Comparison of ENCODE assay signal across 19 cellular contexts in genomic region chr11:124643042-124643604, GRCh38. TPM values are rescaled to one million over a fixed set of nuclear protein-coding genes. Genes with fewer than 3 reads are reported as not detected.
"Had no signal": no experiment of that assay in that cellular context is flagged by ENCODE, and none has a peak within 500 bp of the region (broad histone marks: within the 10 kb centered on the region; RNA-seq: fewer than 3 reads in every experiment).

No MANE protein-coding gene starts in this region.

- H3K27me3 ChIP-seq: gastrocnemius medialis, heart right ventricle, pancreas, thyroid gland had no signal

- H3K4me3 ChIP-seq: gastrocnemius medialis, heart right ventricle, pancreas, thyroid gland had no signal

- H3K27me3 Mint-ChIP-seq: activated T-helper 17 cell treated with anti-CD3 and anti-CD28 coated beads, Interleukin-2, amount 50 U/mL, for 72 hours; central memory CD8-positive, alpha-beta T cell; naive thymus-derived CD4-positive, alpha-beta T cell had no signal

- H3K9me3 ChIP-seq: gastrocnemius medialis, heart right ventricle, pancreas, thyroid gland had no signal

- ATAC-seq: activated CD4-positive, CD25-positive, alpha-beta regulatory T cell treated with anti-CD3 and anti-CD28 coated beads, Interleukin-2, amount 50 U/mL, for 24 hours; activated T-helper 17 cell treated with anti-CD3 and anti-CD28 coated beads, Interleukin-2, amount 50 U/mL, for 72 hours; gastrocnemius medialis; naive thymus-derived CD4-positive, alpha-beta T cell; stimulated activated effector memory CD8-positive, alpha-beta T cell treated with anti-CD3 and anti-CD28 coated beads, Interleukin-12 subunit alpha, Interleukin-12 subunit beta, amount 100 ng/mL, for 72 hours had no signal

- H3K4me1 ChIP-seq: gastrocnemius medialis, pancreas had no signal

- FAIRE-seq: pancreas, urothelium cell line had no signal

- DNase-seq: activated naive CD4-positive, alpha-beta T cell treated with anti-CD3 and anti-CD28 coated beads for 36 hours; effector CD8-positive, alpha-beta T cell; gastrocnemius medialis; heart right ventricle; islet precursor cell; naive thymus-derived CD4-positive, alpha-beta T cell; pancreas; T-helper 9 cell; thyroid gland had no signal

- H3K36me3 Mint-ChIP-seq: stimulated activated effector memory CD8-positive, alpha-beta T cell treated with anti-CD3 and anti-CD28 coated beads, Interleukin-12 subunit alpha, Interleukin-12 subunit beta, amount 100 ng/mL, for 72 hours had no signal

- H3K4me3 Mint-ChIP-seq: activated naive CD4-positive, alpha-beta T cell treated with anti-CD3 and anti-CD28 coated beads for 36 hours; activated T-helper 17 cell treated with anti-CD3 and anti-CD28 coated beads, Interleukin-2, amount 50 U/mL, for 72 hours; brain; central memory CD8-positive, alpha-beta T cell; naive thymus-derived CD4-positive, alpha-beta T cell; stimulated activated effector memory CD8-positive, alpha-beta T cell treated with anti-CD3 and anti-CD28 coated beads, Interleukin-12 subunit alpha, Interleukin-12 subunit beta, amount 100 ng/mL, for 72 hours had no signal

- H3K4me1 Mint-ChIP-seq: activated T-helper 17 cell treated with anti-CD3 and anti-CD28 coated beads, Interleukin-2, amount 50 U/mL, for 72 hours; central memory CD8-positive, alpha-beta T cell; stimulated activated effector memory CD8-positive, alpha-beta T cell treated with anti-CD3 and anti-CD28 coated beads, Interleukin-12 subunit alpha, Interleukin-12 subunit beta, amount 100 ng/mL, for 72 hours had no signal

- H3K27ac ChIP-seq: gastrocnemius medialis, pancreas, thyroid gland had no signal

- H3K9me3 Mint-ChIP-seq: activated naive CD4-positive, alpha-beta T cell treated with anti-CD3 and anti-CD28 coated beads for 36 hours; activated T-helper 17 cell treated with anti-CD3 and anti-CD28 coated beads, Interleukin-2, amount 50 U/mL, for 72 hours; brain; central memory CD8-positive, alpha-beta T cell; naive thymus-derived CD4-positive, alpha-beta T cell; stimulated activated effector memory CD8-positive, alpha-beta T cell treated with anti-CD3 and anti-CD28 coated beads, Interleukin-12 subunit alpha, Interleukin-12 subunit beta, amount 100 ng/mL, for 72 hours had no signal

- H3K27ac Mint-ChIP-seq: activated naive CD4-positive, alpha-beta T cell treated with anti-CD3 and anti-CD28 coated beads for 36 hours; activated T-helper 17 cell treated with anti-CD3 and anti-CD28 coated beads, Interleukin-2, amount 50 U/mL, for 72 hours; stimulated activated effector memory CD8-positive, alpha-beta T cell treated with anti-CD3 and anti-CD28 coated beads, Interleukin-12 subunit alpha, Interleukin-12 subunit beta, amount 100 ng/mL, for 72 hours had no signal

RNA-seq across cellular contexts. Expression of gene PANX3, which starts 31.9 kb away (rescaled TPM):
- total RNA-seq: activated naive CD4-positive, alpha-beta T cell treated with anti-CD3 and anti-CD28 coated beads for 36 hours; activated T-helper 17 cell treated with anti-CD3 and anti-CD28 coated beads, Interleukin-2, amount 50 U/mL, for 72 hours; gastrocnemius medialis; heart right ventricle; lung microvascular endothelial cell; mononuclear cell; naive thymus-derived CD4-positive, alpha-beta T cell; pancreas; sciatic nerve; thyroid gland had no signal
- polyA plus RNA-seq: adipose tissue; heart right ventricle; naive thymus-derived CD4-positive, alpha-beta T cell; pancreas had no signal
